ENCODE assay signal across 25 cellular contexts in the genomic region with DNA sequence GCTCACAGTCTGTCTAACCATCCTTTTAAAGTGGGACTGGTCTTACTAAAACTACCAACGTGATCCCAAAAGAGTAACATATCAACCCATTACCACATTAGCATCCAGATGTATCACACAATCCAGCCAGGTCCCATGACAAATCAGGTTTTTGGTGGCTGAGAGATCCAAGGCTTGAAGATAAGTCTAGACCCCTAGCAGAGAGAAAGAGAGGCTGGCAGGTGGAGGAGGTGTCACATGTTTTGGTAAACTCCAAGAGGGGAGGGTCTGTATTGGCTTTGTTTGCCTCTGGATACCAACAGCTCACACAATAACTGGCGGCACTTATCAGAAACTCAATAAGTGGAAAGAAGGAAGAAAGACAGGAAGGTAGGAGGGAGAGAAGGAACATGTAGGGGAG.
"Had no signal": no experiment of that assay in that cellular context is flagged by ENCODE, and none has a peak within 500 bp of the region (broad histone marks: within the 10 kb centered on the region; RNA-seq: fewer than 3 reads in every experiment).

No MANE protein-coding gene starts in this region.

- H3K9me3 ChIP-seq: colonic mucosa, esophagus squamous epithelium, gastrocnemius medialis had no signal

- H3K4me3 Mint-ChIP-seq: dendritic cell treated with granulocyte-macrophage colony-stimulating factor and Interleukin-4, amounts not matched to agents 40 ng/mL and 50 ng/mL, for 4 days; effector memory CD8-positive, alpha-beta T cell had no signal

- DNase-seq: colonic mucosa; cortex of kidney; dermis blood vessel endothelial cell; dorsolateral prefrontal cortex; effector CD4-positive, alpha-beta T cell; effector CD8-positive, alpha-beta T cell; effector memory CD4-positive, alpha-beta T cell; effector memory CD8-positive, alpha-beta T cell; erythroblast; esophagus squamous epithelium; foreskin fibroblast; foreskin keratinocyte; foreskin melanocyte; gastrocnemius medialis; glutamatergic neuron; head of caudate nucleus; heart left ventricle; heart right ventricle had no signal

- H3K27ac Mint-ChIP-seq: dendritic cell treated with granulocyte-macrophage colony-stimulating factor and Interleukin-4, amounts not matched to agents 40 ng/mL and 50 ng/mL, for 4 days; effector memory CD8-positive, alpha-beta T cell had no signal

- H3K79me2 ChIP-seq: hepatocyte had no signal

- H3K4me2 ChIP-seq: hepatocyte had no signal

- H3K4me3 ChIP-seq: colonic mucosa, coronary artery, dorsolateral prefrontal cortex, esophagus muscularis mucosa, esophagus squamous epithelium, gastrocnemius medialis, gastroesophageal sphincter, heart left ventricle, heart right ventricle, hepatocyte had no signal

- H3K27me3 ChIP-seq: colonic mucosa, esophagus squamous epithelium, foreskin keratinocyte had no signal

- ATAC-seq: effector memory CD8-positive, alpha-beta T cell; esophagus mucosa; foreskin keratinocyte; gastrocnemius medialis; gastroesophageal sphincter; heart left ventricle; heart right ventricle had no signal

- H3K36me3 ChIP-seq: colonic mucosa, esophagus muscularis mucosa, esophagus squamous epithelium, gastrocnemius medialis, gastroesophageal sphincter, heart left ventricle, heart right ventricle had no signal

- H3K27ac ChIP-seq: colonic mucosa, coronary artery, dorsolateral prefrontal cortex, epithelial cell of prostate, esophagus muscularis mucosa, esophagus squamous epithelium, foreskin keratinocyte, gastrocnemius medialis, gastroesophageal sphincter, heart left ventricle, heart right ventricle, hepatocyte had no signal

- H3K4me1 ChIP-seq: colonic mucosa, esophagus muscularis mucosa, esophagus squamous epithelium, gastrocnemius medialis, gastroesophageal sphincter, heart left ventricle, heart right ventricle had no signal

- H3K27me3 Mint-ChIP-seq: dendritic cell treated with granulocyte-macrophage colony-stimulating factor and Interleukin-4, amounts not matched to agents 40 ng/mL and 50 ng/mL, for 4 days had no signal
